17 cellular contexts compared by ENCODE assay signal in the genomic region with DNA sequence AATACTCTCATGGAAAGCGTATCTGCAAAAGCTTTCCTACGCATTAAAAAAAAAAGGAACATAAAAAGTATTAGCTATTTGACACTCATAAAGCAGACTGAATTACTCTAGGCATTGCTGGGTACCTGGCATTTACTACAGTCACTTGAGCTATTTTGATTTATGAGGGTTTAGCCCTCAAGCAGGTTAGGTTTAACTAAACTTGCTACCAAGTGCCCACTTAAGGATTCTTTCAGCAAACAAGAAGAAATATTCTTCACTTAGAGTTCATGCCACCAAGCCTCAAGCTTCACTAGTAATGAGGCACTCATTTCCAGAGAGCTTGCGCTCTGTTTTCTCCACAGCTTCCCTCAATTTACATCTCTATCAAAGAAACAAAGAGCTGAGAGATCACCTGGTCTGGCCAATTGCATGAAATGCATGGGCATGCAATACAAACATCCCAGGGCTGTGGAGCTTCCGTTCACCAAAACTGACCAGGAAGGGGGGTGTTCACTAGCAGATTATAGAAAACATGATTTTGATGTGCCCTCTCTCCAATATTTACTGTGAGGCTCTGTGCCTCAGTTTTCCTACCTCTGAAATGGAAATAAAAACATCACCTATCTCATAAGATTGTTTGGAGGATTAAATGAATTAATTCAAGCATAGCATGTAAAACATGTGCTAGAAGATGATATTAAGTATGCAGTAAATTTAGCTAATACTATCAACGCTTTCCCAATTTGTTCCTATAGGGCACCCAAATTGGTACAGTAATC.
"Had no signal": no experiment of that assay in that cellular context is flagged by ENCODE, and none has a peak within 500 bp of the region (broad histone marks: within the 10 kb centered on the region; RNA-seq: fewer than 3 reads in every experiment).

No MANE protein-coding gene starts in this region.

- H3K4me1 ChIP-seq: breast epithelium, esophagus squamous epithelium, uterus had no signal

- H3K4me1 Mint-ChIP-seq: activated CD4-positive, alpha-beta memory T cell treated with anti-CD3 and anti-CD28 coated beads, Interleukin-2, amount 10 ng/mL, durations not matched to agents 7 days and 5 days; activated CD4-positive, alpha-beta T cell treated with anti-CD3 and anti-CD28 coated beads for 36 hours; activated naive CD8-positive, alpha-beta T cell treated with anti-CD3 and anti-CD28 coated beads, Interleukin-2, amount 10 ng/mL, durations not matched to agents 7 days and 5 days; immature natural killer cell; naive thymus-derived CD8-positive, alpha-beta T cell; stimulated activated naive CD8-positive, alpha-beta T cell treated with anti-CD3 and anti-CD28 coated beads, Interleukin-15, amount 100 ng/mL, for 72 hours had no signal

- DNase-seq: activated CD4-positive, alpha-beta memory T cell treated with anti-CD3 and anti-CD28 coated beads, Interleukin-2, amount 10 ng/mL, durations not matched to agents 7 days and 5 days; activated CD4-positive, alpha-beta T cell treated with anti-CD3 and anti-CD28 coated beads for 36 hours; activated naive CD8-positive, alpha-beta T cell treated with anti-CD3 and anti-CD28 coated beads, Interleukin-2, amount 10 ng/mL, durations not matched to agents 7 days and 5 days; anterior cingulate cortex; dermis blood vessel endothelial cell; esophagus squamous epithelium; foreskin fibroblast; immature natural killer cell; mucosa of descending colon; naive thymus-derived CD8-positive, alpha-beta T cell; retina; stimulated activated CD4-positive, alpha-beta T cell treated with anti-CD3 and anti-CD28 coated beads, Interleukin-4, amount 100 ng/mL, for 4 hours; stimulated activated naive CD8-positive, alpha-beta T cell treated with anti-CD3 and anti-CD28 coated beads, Interleukin-15, amount 100 ng/mL, for 72 hours; uterus had no signal

- ATAC-seq: activated CD4-positive, alpha-beta T cell treated with anti-CD3 and anti-CD28 coated beads for 36 hours; mucosa of descending colon; naive thymus-derived CD8-positive, alpha-beta T cell; stimulated activated naive CD8-positive, alpha-beta T cell treated with anti-CD3 and anti-CD28 coated beads, Interleukin-15, amount 100 ng/mL, for 72 hours had no signal

- H3K27ac Mint-ChIP-seq: activated CD4-positive, alpha-beta memory T cell treated with anti-CD3 and anti-CD28 coated beads, Interleukin-2, amount 10 ng/mL, durations not matched to agents 7 days and 5 days; activated CD4-positive, alpha-beta T cell treated with anti-CD3 and anti-CD28 coated beads for 36 hours; activated naive CD8-positive, alpha-beta T cell treated with anti-CD3 and anti-CD28 coated beads, Interleukin-2, amount 10 ng/mL, durations not matched to agents 7 days and 5 days; immature natural killer cell; naive thymus-derived CD8-positive, alpha-beta T cell; stimulated activated naive CD8-positive, alpha-beta T cell treated with anti-CD3 and anti-CD28 coated beads, Interleukin-15, amount 100 ng/mL, for 72 hours had no signal

- H3K27ac ChIP-seq: breast epithelium, esophagus squamous epithelium, neutrophil, skin epidermis, uterus had no signal

- H3K9me3 Mint-ChIP-seq: activated CD4-positive, alpha-beta memory T cell treated with anti-CD3 and anti-CD28 coated beads, Interleukin-2, amount 10 ng/mL, durations not matched to agents 7 days and 5 days; activated naive CD8-positive, alpha-beta T cell treated with anti-CD3 and anti-CD28 coated beads, Interleukin-2, amount 10 ng/mL, durations not matched to agents 7 days and 5 days; immature natural killer cell; naive thymus-derived CD8-positive, alpha-beta T cell; stimulated activated naive CD8-positive, alpha-beta T cell treated with anti-CD3 and anti-CD28 coated beads, Interleukin-15, amount 100 ng/mL, for 72 hours had no signal

- H3K27me3 ChIP-seq: breast epithelium, esophagus squamous epithelium, uterus had no signal

- H3K4me3 Mint-ChIP-seq: activated CD4-positive, alpha-beta memory T cell treated with anti-CD3 and anti-CD28 coated beads, Interleukin-2, amount 10 ng/mL, durations not matched to agents 7 days and 5 days; activated CD4-positive, alpha-beta T cell treated with anti-CD3 and anti-CD28 coated beads for 36 hours; activated naive CD8-positive, alpha-beta T cell treated with anti-CD3 and anti-CD28 coated beads, Interleukin-2, amount 10 ng/mL, durations not matched to agents 7 days and 5 days; immature natural killer cell; naive thymus-derived CD8-positive, alpha-beta T cell; stimulated activated naive CD8-positive, alpha-beta T cell treated with anti-CD3 and anti-CD28 coated beads, Interleukin-15, amount 100 ng/mL, for 72 hours had no signal

- H3K36me3 ChIP-seq: breast epithelium, esophagus squamous epithelium, neutrophil, uterus had no signal

- H3K36me3 Mint-ChIP-seq: activated naive CD8-positive, alpha-beta T cell treated with anti-CD3 and anti-CD28 coated beads, Interleukin-2, amount 10 ng/mL, durations not matched to agents 7 days and 5 days; immature natural killer cell; naive thymus-derived CD8-positive, alpha-beta T cell had no signal

- H3K4me3 ChIP-seq: breast epithelium, esophagus squamous epithelium, mucosa of descending colon, skin epidermis, uterus had no signal

- H3K9me3 ChIP-seq: breast epithelium, esophagus squamous epithelium, mucosa of descending colon, neutrophil, uterus had no signal
